16 cellular contexts compared by ENCODE assay signal in genomic region chr9:90073551-90073950, GRCh38.
DNase-seq lines count a peak whose midpoint lies in the region; ATAC-seq and TF ChIP-seq lines count a peak whose summit lies in the region.
"Had no signal": no experiment of that assay in that cellular context is flagged by ENCODE, and none has a peak within 500 bp of the region (broad histone marks: within the 10 kb centered on the region; RNA-seq: fewer than 3 reads in every experiment).

No MANE protein-coding gene starts in this region.

- peaks cover 34% of the 10 kb centered on the region for H3K27me3 Mint-ChIP-seq in activated CD8-positive, alpha-beta T cell treated with anti-CD3 and anti-CD28 coated beads for 36 hours
- H3K27me3 Mint-ChIP-seq in activated CD8-positive, alpha-beta T cell treated with anti-CD3 and anti-CD28 coated beads, Interleukin-2, amount 10 ng/mL, durations not matched to agents 7 days and 5 days (ENCODE audit: low read depth) = peaks cover 54% of the 10 kb centered on the region
- peaks cover 46% of the 10 kb centered on the region for H3K27me3 Mint-ChIP-seq in stimulated activated naive CD8-positive, alpha-beta T cell treated with anti-CD3 and anti-CD28 coated beads, Interleukin-15, amount 100 ng/mL, for 72 hours

- intact Hi-C loops in activated CD8-positive, alpha-beta T cell treated with anti-CD3 and anti-CD28 coated beads for 36 hours (cut with micrococcal nuclease) = no loop called here

- peak; percentile 37 for ATAC-seq in activated CD8-positive, alpha-beta T cell treated with anti-CD3 and anti-CD28 coated beads for 36 hours
- ATAC-seq in activated CD8-positive, alpha-beta T cell treated with anti-CD3 and anti-CD28 coated beads, Interleukin-2, amount 10 ng/mL, durations not matched to agents 7 days and 5 days = no peak
- ATAC-seq in stimulated activated naive CD8-positive, alpha-beta T cell treated with anti-CD3 and anti-CD28 coated beads, Interleukin-15, amount 100 ng/mL, for 72 hours = peak; percentile 95
- no peak for ATAC-seq in stimulated activated naive CD8-positive, alpha-beta T cell treated with anti-CD3 and anti-CD28 coated beads, Interleukin-15, Interleukin-2, amounts not matched to agents 100 U/mL and 50 U/mL, for 24 hours
- ATAC-seq: GM23338, HCT116 had no signal

- no peak overlapping the region for H3K4me3 ChIP-seq in parathyroid adenoma (ENCODE audit: low read depth, low read length)
- H3K4me3 ChIP-seq: GM23338 had no signal

- no peak overlapping the region for H3K4me3 Mint-ChIP-seq in activated CD8-positive, alpha-beta T cell treated with anti-CD3 and anti-CD28 coated beads for 36 hours
- H3K4me3 Mint-ChIP-seq in activated CD8-positive, alpha-beta T cell treated with anti-CD3 and anti-CD28 coated beads, Interleukin-2, amount 10 ng/mL, durations not matched to agents 7 days and 5 days = no peak overlapping the region
- no peak overlapping the region for H3K4me3 Mint-ChIP-seq in stimulated activated naive CD8-positive, alpha-beta T cell treated with anti-CD3 and anti-CD28 coated beads, Interleukin-15, amount 100 ng/mL, for 72 hours
- H3K4me3 Mint-ChIP-seq: CD4-positive, alpha-beta memory T cell; GM23338; H9 had no signal

- H3K27ac ChIP-seq in parathyroid adenoma = peak overlapping the region; percentile 32

- H3K36me3 ChIP-seq in parathyroid adenoma (ENCODE audit: control insufficient read depth, insufficient read depth, low read length) = no peaks in the 10 kb centered on the region

- H3K36me3 Mint-ChIP-seq in activated CD8-positive, alpha-beta T cell treated with anti-CD3 and anti-CD28 coated beads for 36 hours (ENCODE audit: low read depth) = no peaks in the 10 kb centered on the region
- H3K36me3 Mint-ChIP-seq in activated CD8-positive, alpha-beta T cell treated with anti-CD3 and anti-CD28 coated beads, Interleukin-2, amount 10 ng/mL, durations not matched to agents 7 days and 5 days (ENCODE audit: low read depth) = no peaks in the 10 kb centered on the region
- H3K36me3 Mint-ChIP-seq: CD4-positive, alpha-beta memory T cell had no signal

- no peaks in the 10 kb centered on the region for H3K9me3 ChIP-seq in parathyroid adenoma (ENCODE audit: control insufficient read depth, low read length)

- no peaks in the 10 kb centered on the region for H3K79me2 ChIP-seq in parathyroid adenoma

- H3K4me2 ChIP-seq in parathyroid adenoma (ENCODE audit: low read length) = no peak overlapping the region
- H3K4me2 ChIP-seq: GM23338 had no signal

- H2AFZ ChIP-seq in parathyroid adenoma = no peak overlapping the region
- H2AFZ ChIP-seq: GM23338 had no signal

- no peaks in the 10 kb centered on the region for H3K9me3 Mint-ChIP-seq in activated CD8-positive, alpha-beta T cell treated with anti-CD3 and anti-CD28 coated beads for 36 hours
- H3K9me3 Mint-ChIP-seq in activated CD8-positive, alpha-beta T cell treated with anti-CD3 and anti-CD28 coated beads, Interleukin-2, amount 10 ng/mL, durations not matched to agents 7 days and 5 days (ENCODE audit: insufficient read depth) = no peaks in the 10 kb centered on the region
- H3K9me3 Mint-ChIP-seq in stimulated activated naive CD8-positive, alpha-beta T cell treated with anti-CD3 and anti-CD28 coated beads, Interleukin-15, amount 100 ng/mL, for 72 hours = no peaks in the 10 kb centered on the region
- H3K9me3 Mint-ChIP-seq: CD4-positive, alpha-beta memory T cell; GM23338; H9 had no signal

- POLR2A ChIA-PET in activated CD8-positive, alpha-beta T cell treated with anti-CD3 and anti-CD28 coated beads for 36 hours (lab: Charles Lee) = no interaction called here
- POLR2A ChIA-PET in activated CD8-positive, alpha-beta T cell treated with anti-CD3 and anti-CD28 coated beads, Interleukin-2, amount 10 ng/mL, durations not matched to agents 7 days and 5 days (lab: Charles Lee) = no interaction called here

- no peak for TF ChIP-seq CTCF in activated CD8-positive, alpha-beta T cell treated with anti-CD3 and anti-CD28 coated beads for 36 hours (IDR thresholded peaks at IDR 0.05)
- no peak for TF ChIP-seq CTCF in parathyroid adenoma (IDR thresholded peaks at IDR 0.05)

- no peaks in the 10 kb centered on the region for H3K27me3 ChIP-seq in parathyroid adenoma (ENCODE audit: control insufficient read depth, insufficient read depth, low read length)

- peaks cover 3% of the 10 kb centered on the region for H3K4me1 ChIP-seq in parathyroid adenoma

- CTCF ChIA-PET in activated CD8-positive, alpha-beta T cell treated with anti-CD3 and anti-CD28 coated beads for 36 hours (lab: Charles Lee) = no interaction called here
- CTCF ChIA-PET in activated CD8-positive, alpha-beta T cell treated with anti-CD3 and anti-CD28 coated beads, Interleukin-2, amount 10 ng/mL, durations not matched to agents 7 days and 5 days (lab: Charles Lee) = interaction anchor here (1.3 kb wide), 1 partner anchor 475 kb away, joined by 4 read pairs; no protein-coding TSS in a partner anchor

- no peak overlapping the region for H3K27ac Mint-ChIP-seq in activated CD8-positive, alpha-beta T cell treated with anti-CD3 and anti-CD28 coated beads for 36 hours
- H3K27ac Mint-ChIP-seq in activated CD8-positive, alpha-beta T cell treated with anti-CD3 and anti-CD28 coated beads, Interleukin-2, amount 10 ng/mL, durations not matched to agents 7 days and 5 days = no peak overlapping the region
- no peak overlapping the region for H3K27ac Mint-ChIP-seq in stimulated activated naive CD8-positive, alpha-beta T cell treated with anti-CD3 and anti-CD28 coated beads, Interleukin-15, amount 100 ng/mL, for 72 hours
- H3K27ac Mint-ChIP-seq: CD4-positive, alpha-beta memory T cell; GM23338; H9 had no signal

- peaks cover 3% of the 10 kb centered on the region for H3K4me1 Mint-ChIP-seq in activated CD8-positive, alpha-beta T cell treated with anti-CD3 and anti-CD28 coated beads for 36 hours (ENCODE audit: low read depth)
- H3K4me1 Mint-ChIP-seq in activated CD8-positive, alpha-beta T cell treated with anti-CD3 and anti-CD28 coated beads, Interleukin-2, amount 10 ng/mL, durations not matched to agents 7 days and 5 days (ENCODE audit: low read depth) = peaks cover 13% of the 10 kb centered on the region
- H3K4me1 Mint-ChIP-seq in stimulated activated naive CD8-positive, alpha-beta T cell treated with anti-CD3 and anti-CD28 coated beads, Interleukin-15, amount 100 ng/mL, for 72 hours = peaks cover 12% of the 10 kb centered on the region
- H3K4me1 Mint-ChIP-seq: CD4-positive, alpha-beta memory T cell; GM23338; H9 had no signal

- H3K9ac ChIP-seq in parathyroid adenoma = no peak overlapping the region

- no peak for DNase-seq in activated CD8-positive, alpha-beta T cell treated with anti-CD3 and anti-CD28 coated beads for 36 hours
- DNase-seq in activated CD8-positive, alpha-beta T cell treated with anti-CD3 and anti-CD28 coated beads, Interleukin-2, amount 10 ng/mL, durations not matched to agents 7 days and 5 days = no peak
- DNase-seq in stimulated activated naive CD8-positive, alpha-beta T cell treated with anti-CD3 and anti-CD28 coated beads, Interleukin-15, amount 100 ng/mL, for 72 hours = no peak
- DNase-seq in stimulated activated naive CD8-positive, alpha-beta T cell treated with anti-CD3 and anti-CD28 coated beads, Interleukin-15, Interleukin-2, amounts not matched to agents 100 U/mL and 50 U/mL, for 24 hours = no peak
- no peak for DNase-seq in NCI-H748 treated with DMSO at 0.1 percent for 48 hours (lab: John Stamatoyannopoulos, UW)
- DNase-seq: C1 segment of cervical spinal cord; Calu3; CD4-positive, alpha-beta memory T cell; COR-L47; DMS53; DMS79 treated with DMSO at 0.1 percent for 48 hours; GF-D8; H9 had no signal

Comparison
In these comparisons a context has a peak if more than half of its experiments do, and no peak if none do; other contexts are left out.
1. ATAC-seq: peak in activated CD8-positive, alpha-beta T cell treated with anti-CD3 and anti-CD28 coated beads for 36 hours (single experiment) and stimulated activated naive CD8-positive, alpha-beta T cell treated with anti-CD3 and anti-CD28 coated beads, Interleukin-15, amount 100 ng/mL, for 72 hours (single experiment); none in activated CD8-positive, alpha-beta T cell treated with anti-CD3 and anti-CD28 coated beads, Interleukin-2, amount 10 ng/mL, durations not matched to agents 7 days and 5 days (single experiment) and stimulated activated naive CD8-positive, alpha-beta T cell treated with anti-CD3 and anti-CD28 coated beads, Interleukin-15, Interleukin-2, amounts not matched to agents 100 U/mL and 50 U/mL, for 24 hours (single experiment).